Comparison of ENCODE assay signal across 8 cellular contexts in genomic region chr16:68800257-68800875, GRCh38. TPM values are rescaled to one million over a fixed set of nuclear protein-coding genes. Genes with fewer than 3 reads are reported as not detected.
DNase-seq lines count a peak whose midpoint lies in the region; ATAC-seq and TF ChIP-seq lines count a peak whose summit lies in the region.

No MANE protein-coding gene starts in this region.

- H3K9me3 ChIP-seq in WERI-Rb-1 (ENCODE audit: severe bottlenecking) (no peaks in the 10 kb centered on the region), mesenchymal stem cell (ENCODE audit: control insufficient read depth, low read length) (no peaks in the 10 kb centered on the region)

- no peak overlapping the region for H2BK12ac ChIP-seq in mesenchymal stem cell (ENCODE audit: low read length in 2 of 2)

- no peak overlapping the region for H3K14ac ChIP-seq in mesenchymal stem cell (ENCODE audit: low read length in 2 of 2)

- H2AFZ ChIP-seq in mesenchymal stem cell (ENCODE audit: low read depth, low read length): no peak overlapping the region

- H3K27me3 ChIP-seq in WERI-Rb-1 (ENCODE audit: insufficient read depth, low read depth, severe bottlenecking): no peaks in the 10 kb centered on the region
- H3K27me3 ChIP-seq in mesenchymal stem cell (ENCODE audit: control insufficient read depth in 1 of 2, insufficient read depth in 1 of 2, low read length in 2 of 2): no peaks in the 10 kb centered on the region

- H3K4ac ChIP-seq in mesenchymal stem cell (ENCODE audit: low read depth in 1 of 2, low read length in 2 of 2): no peak overlapping the region

- ATAC-seq in stimulated activated naive CD8-positive, alpha-beta T cell treated with anti-CD3 and anti-CD28 coated beads, Interleukin-15, Interleukin-2, amounts not matched to agents 100 U/mL and 50 U/mL, for 24 hours: peak; percentile 71
- no peak for ATAC-seq in GM18519 (IDR thresholded peaks at IDR 0.05; ENCODE audit: low FRiP score, unreplicated experiment)

- no peak overlapping the region for H3K4me2 ChIP-seq in mesenchymal stem cell (ENCODE audit: low read length, poor library complexity, severe bottlenecking)

- no peaks in the 10 kb centered on the region for H3K36me3 ChIP-seq in WERI-Rb-1
- no peaks in the 10 kb centered on the region for H3K36me3 ChIP-seq in mesenchymal stem cell (ENCODE audit: control insufficient read depth in 1 of 2, insufficient read depth in 2 of 2, low read depth in 1 of 2, low read length in 2 of 2)

- no peak overlapping the region for H3K23ac ChIP-seq in mesenchymal stem cell (ENCODE audit: low read length in 2 of 2)

- no peak overlapping the region for H4K91ac ChIP-seq in mesenchymal stem cell (ENCODE audit: low read length)

- no peak overlapping the region for H3K27ac ChIP-seq in WERI-Rb-1
- H3K27ac ChIP-seq in mesenchymal stem cell (ENCODE audit: low read length, poor library complexity, severe bottlenecking): no peak overlapping the region

- peak overlapping the region; percentile 19 for H3K9ac ChIP-seq in mesenchymal stem cell (ENCODE audit: low read length)

- peak overlapping the region; percentile 76 for H2AK5ac ChIP-seq in mesenchymal stem cell (ENCODE audit: low read length, severe bottlenecking)

- peak; percentile 67 for TF ChIP-seq CTCF in WERI-Rb-1 (IDR thresholded peaks at IDR 0.05; ENCODE audit: low read depth, low read length)

- H3K79me1 ChIP-seq in mesenchymal stem cell (replicated peaks; ENCODE audit: low read length, poor library complexity, severe bottlenecking): no peaks in the 10 kb centered on the region

- 27% methylated on average over 5 of the region's 5 CpGs for WGBS in mesenchymal stem cell

- H2BK15ac ChIP-seq in mesenchymal stem cell (ENCODE audit: low read depth, poor library complexity, severe bottlenecking): no peak overlapping the region

- DNase-seq in ELF-1 (ENCODE audit: low read depth, low spot score): peak; percentile 83
- DNase-seq in HCEC 1CT: peak; percentile 71
- DNase-seq in NCI-H2029 (lab: John Stamatoyannopoulos, UW): peak; percentile 55
- peak; percentile 72 for DNase-seq in WERI-Rb-1
- peak; percentile 90 for DNase-seq in dedifferentiated amniotic fluid mesenchymal stem cell (ENCODE audit: extremely low spot score)
- peak; percentile 71 for DNase-seq in mesenchymal stem cell
- DNase-seq in stimulated activated naive CD8-positive, alpha-beta T cell treated with anti-CD3 and anti-CD28 coated beads, Interleukin-15, Interleukin-2, amounts not matched to agents 100 U/mL and 50 U/mL, for 24 hours: peak; percentile 47

- H3K4me3 ChIP-seq in WERI-Rb-1 (ENCODE audit: low read depth, low read length) (no peak overlapping the region), mesenchymal stem cell (ENCODE audit: insufficient read depth in 1 of 2, low read depth in 1 of 2, low read length in 2 of 2) (no peak overlapping the region)

- peaks cover 2% of the 10 kb centered on the region for H3K4me1 ChIP-seq in mesenchymal stem cell (ENCODE audit: control insufficient read depth, insufficient read depth, low read depth, low read length)

- no peak overlapping the region for H2BK5ac ChIP-seq in mesenchymal stem cell (ENCODE audit: low read depth, low read length, poor library complexity, severe bottlenecking)

- H2BK120ac ChIP-seq in mesenchymal stem cell (ENCODE audit: low read depth, low read length): no peak overlapping the region

- no peak overlapping the region for H4K8ac ChIP-seq in mesenchymal stem cell (ENCODE audit: low read length)

- H3K18ac ChIP-seq in mesenchymal stem cell (ENCODE audit: low read depth in 1 of 2, low read length in 2 of 2): no peak overlapping the region

RNA-seq across cellular contexts. Expression of gene TANGO6, which starts 43.0 kb away (rescaled TPM):
- polyA plus RNA-seq in mesenchymal stem cell (2013, experiment 1 of 2): 4.0 TPM
- polyA plus RNA-seq in mesenchymal stem cell (2013, experiment 2 of 2): 3.9 TPM
